ENCODE assay signal across 27 cellular contexts in the genomic region with DNA sequence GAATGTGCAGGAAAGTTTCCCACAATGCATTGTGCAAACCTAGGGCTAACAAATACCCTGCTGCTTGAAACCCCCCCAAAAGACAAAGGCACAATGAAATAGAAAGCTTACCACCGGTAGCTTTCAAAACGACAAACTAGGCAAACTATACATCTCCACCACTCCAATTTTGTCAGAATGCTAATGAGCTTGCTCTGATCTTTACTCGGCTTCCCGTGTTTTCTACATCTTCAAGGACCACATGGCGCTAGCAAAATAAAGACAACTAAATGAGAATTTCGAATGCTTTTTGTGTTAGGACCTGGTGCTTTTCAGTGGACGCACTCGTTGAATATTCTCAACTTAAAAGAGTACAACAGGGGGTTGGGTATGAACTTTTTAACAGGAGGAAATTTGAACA. TPM values are rescaled to one million over a fixed set of nuclear protein-coding genes. Genes with fewer than 3 reads are reported as not detected.
"Had no signal": no experiment of that assay in that cellular context is flagged by ENCODE, and none has a peak within 500 bp of the region (broad histone marks: within the 10 kb centered on the region; RNA-seq: fewer than 3 reads in every experiment).

No MANE protein-coding gene starts in this region.

- H3K4me1 ChIP-seq: adrenal gland, body of pancreas, SJCRH30 had no signal

- H3K4me1 Mint-ChIP-seq: activated CD4-positive, alpha-beta T cell treated with anti-CD3 and anti-CD28 coated beads for 36 hours; activated CD4-positive, alpha-beta T cell treated with anti-CD3 and anti-CD28 coated beads, Interleukin-2, amount 10 ng/mL, durations not matched to agents 7 days and 5 days had no signal

- H3K27ac ChIP-seq: adrenal gland, body of pancreas, SJCRH30 had no signal

- H3K4me3 ChIP-seq: adrenal gland, body of pancreas, SJCRH30, SK-N-MC had no signal

- ATAC-seq: activated CD4-positive, alpha-beta T cell treated with anti-CD3 and anti-CD28 coated beads for 36 hours; activated CD4-positive, CD25-positive, alpha-beta regulatory T cell treated with anti-CD3 and anti-CD28 coated beads, Interleukin-2, amount 50 U/mL, for 24 hours; activated CD8-positive, alpha-beta T cell treated with anti-CD3 and anti-CD28 coated beads, Interleukin-2, amount 10 ng/mL, durations not matched to agents 7 days and 5 days; activated naive CD4-positive, alpha-beta T cell treated with anti-CD3 and anti-CD28 coated beads, Interleukin-2, amount 50 U/mL, for 72 hours; body of pancreas; Panc1; WTC11 had no signal

- H3K27me3 ChIP-seq: adrenal gland, body of pancreas, SJCRH30 had no signal

- H3K27me3 Mint-ChIP-seq: activated CD4-positive, alpha-beta T cell treated with anti-CD3 and anti-CD28 coated beads for 36 hours; activated CD4-positive, alpha-beta T cell treated with anti-CD3 and anti-CD28 coated beads, Interleukin-2, amount 10 ng/mL, durations not matched to agents 7 days and 5 days; activated T-cell treated with anti-CD3 and anti-CD28 coated beads, Interleukin-2, amount 50 U/mL, for 24 hours had no signal

- DNase-seq: activated CD4-positive, alpha-beta T cell treated with anti-CD3 and anti-CD28 coated beads for 36 hours; activated CD4-positive, alpha-beta T cell treated with anti-CD3 and anti-CD28 coated beads, Interleukin-2, amount 10 ng/mL, durations not matched to agents 7 days and 5 days; activated CD4-positive, alpha-beta T cell treated with anti-CD3 and anti-CD28 coated beads, Interleukin-2, amount 50 U/mL, for 48 hours; activated CD8-positive, alpha-beta T cell treated with anti-CD3 and anti-CD28 coated beads, Interleukin-2, amount 10 ng/mL, durations not matched to agents 7 days and 5 days; activated gamma-delta T cell treated with Interleukin-2 at 50 U/mL for 16 hours; activated naive CD4-positive, alpha-beta T cell treated with anti-CD3 and anti-CD28 coated beads for 36 hours; activated T-cell treated with anti-CD3 and anti-CD28 coated beads, Interleukin-2, amount 50 U/mL, for 24 hours; adrenal gland; body of pancreas; caudate nucleus; NCI-H1092 treated with DMSO at 0.1 percent for 48 hours; NCI-H146; NCI-H187; NCI-H2081; NCI-H345; NCI-H524 treated with DMSO at 0.1 percent for 48 hours; SHP77; SJCRH30 had no signal

- H3K4me3 Mint-ChIP-seq: activated CD4-positive, alpha-beta T cell treated with anti-CD3 and anti-CD28 coated beads for 36 hours; activated CD4-positive, alpha-beta T cell treated with anti-CD3 and anti-CD28 coated beads, Interleukin-2, amount 10 ng/mL, durations not matched to agents 7 days and 5 days; activated CD8-positive, alpha-beta T cell treated with anti-CD3 and anti-CD28 coated beads, Interleukin-2, amount 10 ng/mL, durations not matched to agents 7 days and 5 days; activated naive CD4-positive, alpha-beta T cell treated with anti-CD3 and anti-CD28 coated beads for 36 hours; activated T-cell treated with anti-CD3 and anti-CD28 coated beads, Interleukin-2, amount 50 U/mL, for 24 hours; activated T-helper 1 cell treated with anti-CD3 and anti-CD28 coated beads, Interleukin-12 subunit alpha, Interleukin-12 subunit beta, Interleukin-2, Interleukin-4 antibody, amounts not matched to agents 30 ng/mL and 10 ng/mL and 1 ng/mL, durations not matched to agents 14 hours and 24 hours and 36 hours; T-helper 2 cell treated with Interferon-gamma antibody and Interleukin-4, amounts not matched to agents 5 μg/mL and 100 μg/mL, for 36 hours; WTC11 had no signal

- H3K27ac Mint-ChIP-seq: activated CD4-positive, alpha-beta T cell treated with anti-CD3 and anti-CD28 coated beads for 36 hours; activated CD4-positive, alpha-beta T cell treated with anti-CD3 and anti-CD28 coated beads, Interleukin-2, amount 10 ng/mL, durations not matched to agents 7 days and 5 days; activated CD8-positive, alpha-beta T cell treated with anti-CD3 and anti-CD28 coated beads, Interleukin-2, amount 10 ng/mL, durations not matched to agents 7 days and 5 days; activated naive CD4-positive, alpha-beta T cell treated with anti-CD3 and anti-CD28 coated beads for 36 hours; activated naive CD4-positive, alpha-beta T cell treated with anti-CD3 and anti-CD28 coated beads, Interleukin-2, amount 50 U/mL, for 72 hours; activated T-cell treated with anti-CD3 and anti-CD28 coated beads, Interleukin-2, amount 50 U/mL, for 24 hours; activated T-helper 1 cell treated with anti-CD3 and anti-CD28 coated beads, Interleukin-12 subunit alpha, Interleukin-12 subunit beta, Interleukin-2, Interleukin-4 antibody, amounts not matched to agents 30 ng/mL and 10 ng/mL and 1 ng/mL, durations not matched to agents 14 hours and 24 hours and 36 hours; T-helper 2 cell treated with Interferon-gamma antibody and Interleukin-4, amounts not matched to agents 5 μg/mL and 100 μg/mL, for 36 hours; WTC11 had no signal

- FAIRE-seq: bronchial epithelial cell had no signal

- H3K36me3 ChIP-seq: adrenal gland, SJCRH30 had no signal

- H3K9me3 ChIP-seq: adrenal gland, body of pancreas, SJCRH30 had no signal

- H3K36me3 Mint-ChIP-seq: WTC11 had no signal

- H3K9me3 Mint-ChIP-seq: activated CD4-positive, alpha-beta T cell treated with anti-CD3 and anti-CD28 coated beads, Interleukin-2, amount 10 ng/mL, durations not matched to agents 7 days and 5 days; activated naive CD4-positive, alpha-beta T cell treated with anti-CD3 and anti-CD28 coated beads for 36 hours; activated naive CD4-positive, alpha-beta T cell treated with anti-CD3 and anti-CD28 coated beads, Interleukin-2, amount 50 U/mL, for 72 hours; activated T-cell treated with anti-CD3 and anti-CD28 coated beads, Interleukin-2, amount 50 U/mL, for 24 hours; activated T-helper 1 cell treated with anti-CD3 and anti-CD28 coated beads, Interleukin-12 subunit alpha, Interleukin-12 subunit beta, Interleukin-2, Interleukin-4 antibody, amounts not matched to agents 30 ng/mL and 10 ng/mL and 1 ng/mL, durations not matched to agents 14 hours and 24 hours and 36 hours; T-helper 2 cell treated with Interferon-gamma antibody and Interleukin-4, amounts not matched to agents 5 μg/mL and 100 μg/mL, for 36 hours; WTC11 had no signal

RNA-seq across cellular contexts. Expression of gene OTX1, which starts 37.2 kb away (rescaled TPM):
- total RNA-seq: activated CD4-positive, alpha-beta T cell treated with anti-CD3 and anti-CD28 coated beads for 36 hours; activated CD4-positive, alpha-beta T cell treated with anti-CD3 and anti-CD28 coated beads, Interleukin-2, amount 10 ng/mL, durations not matched to agents 7 days and 5 days; activated CD8-positive, alpha-beta T cell treated with anti-CD3 and anti-CD28 coated beads, Interleukin-2, amount 10 ng/mL, durations not matched to agents 7 days and 5 days; activated naive CD4-positive, alpha-beta T cell treated with anti-CD3 and anti-CD28 coated beads for 36 hours; activated naive CD4-positive, alpha-beta T cell treated with anti-CD3 and anti-CD28 coated beads, Interleukin-2, amount 50 U/mL, for 72 hours; adrenal gland; body of pancreas; T-helper 1 cell treated with Interleukin-12 subunit alpha and Interleukin-12 subunit beta and Interleukin-4 antibody, amounts not matched to agents 30 ng/mL and 1 ng/mL, for 36 hours had no signal
